Comparison of ENCODE assay signal across 23 cellular contexts in genomic region chr5:59164041-59164830, GRCh38.
DNase-seq lines count a peak whose midpoint lies in the region; ATAC-seq and TF ChIP-seq lines count a peak whose summit lies in the region.
"Had no signal": no experiment of that assay in that cellular context is flagged by ENCODE, and none has a peak within 500 bp of the region (broad histone marks: within the 10 kb centered on the region; RNA-seq: fewer than 3 reads in every experiment).

No MANE protein-coding gene starts in this region.

- no peak for ATAC-seq in activated CD4-positive, alpha-beta T cell treated with anti-CD3 and anti-CD28 coated beads for 36 hours
- ATAC-seq: activated CD8-positive, alpha-beta T cell treated with anti-CD3 and anti-CD28 coated beads, Interleukin-2, amount 10 ng/mL, durations not matched to agents 7 days and 5 days; heart left ventricle; HepG2; lower lobe of right lung; T-cell had no signal

- H3K9me3 Mint-ChIP-seq in chondrocyte (ENCODE audit: low read depth), result no peaks in the 10 kb centered on the region
- H3K9me3 Mint-ChIP-seq in activated CD4-positive, alpha-beta T cell treated with anti-CD3 and anti-CD28 coated beads for 36 hours (ENCODE audit: low read depth), result no peaks in the 10 kb centered on the region
- H3K9me3 Mint-ChIP-seq: brain, H9, immature natural killer cell, T-cell had no signal

- peak overlapping the region; percentile 21; the same call in 1 of the 2 replicates for H3K9ac ChIP-seq in GM23248
- H3K9ac ChIP-seq: BLaER1 had no signal

- H3K4me3 Mint-ChIP-seq in chondrocyte (ENCODE audit: unreplicated experiment), result no peak overlapping the region
- H3K4me3 Mint-ChIP-seq in activated CD4-positive, alpha-beta T cell treated with anti-CD3 and anti-CD28 coated beads for 36 hours, result no peak overlapping the region
- H3K4me3 Mint-ChIP-seq: activated CD8-positive, alpha-beta T cell treated with anti-CD3 and anti-CD28 coated beads, Interleukin-2, amount 10 ng/mL, durations not matched to agents 7 days and 5 days; activated naive CD8-positive, alpha-beta T cell; brain; H9; immature natural killer cell; T-cell had no signal

- peak overlapping the region; percentile 53 for H2AFZ ChIP-seq in GM23248

- H3K4me3 ChIP-seq in GM23248, result peak overlapping the region; percentile 8
- no peak overlapping the region for H3K4me3 ChIP-seq in foreskin fibroblast (ENCODE audit: low read depth in 1 of 2, low read length in 2 of 2)
- H3K4me3 ChIP-seq in WERI-Rb-1 (ENCODE audit: low read depth, low read length), result no peak overlapping the region
- no peak overlapping the region for H3K4me3 ChIP-seq in breast epithelium
- H3K4me3 ChIP-seq: BLaER1, heart left ventricle, lower lobe of right lung, right atrium auricular region had no signal

- H3K27me3 Mint-ChIP-seq in chondrocyte (ENCODE audit: low read depth), result no peaks in the 10 kb centered on the region
- H3K27me3 Mint-ChIP-seq in activated CD4-positive, alpha-beta T cell treated with anti-CD3 and anti-CD28 coated beads for 36 hours, result no peaks in the 10 kb centered on the region
- H3K27me3 Mint-ChIP-seq: activated naive CD8-positive, alpha-beta T cell; T-cell had no signal

- DNase-seq in AG08395 (ENCODE audit: low spot score) (peak; percentile 44), GM23248 (peak; percentile 61), chondrocyte (ENCODE audit: low spot score) (no peak), foreskin fibroblast (peak; percentile 50 to 80), SIG-M5 (lab: John Stamatoyannopoulos, UW) (no peak), WERI-Rb-1 (no peak), breast epithelium (ENCODE audit: low spot score in 2 of 2) (no peak)
- DNase-seq in activated CD4-positive, alpha-beta T cell treated with anti-CD3 and anti-CD28 coated beads for 36 hours, result no peak
- DNase-seq: activated CD8-positive, alpha-beta T cell treated with anti-CD3 and anti-CD28 coated beads, Interleukin-2, amount 10 ng/mL, durations not matched to agents 7 days and 5 days; activated T-cell treated with anti-CD3 and anti-CD28 coated beads, Interleukin-2, amount 50 U/mL, for 48 hours; H9; heart left ventricle; immature natural killer cell; lower lobe of right lung; NCI-H1105 treated with DMSO at 0.1 percent for 48 hours; NCI-H524 treated with DMSO at 0.1 percent for 48 hours; occipital lobe; T-cell had no signal

- WGBS in GM23248 (ENCODE audit: low coverage in 1 of 2, low lambda C conversion rate in 2 of 2, missing lambda C conversion rate in 2 of 2), 2 experiments, result 14 to 17% methylated on average over 7 of the region's 7 CpGs

- no peaks in the 10 kb centered on the region for H3K27me3 ChIP-seq in GM23248 (replicated peaks; ENCODE audit: insufficient read depth)
- no peaks in the 10 kb centered on the region for H3K27me3 ChIP-seq in WERI-Rb-1 (ENCODE audit: insufficient read depth, low read depth, severe bottlenecking)
- no peaks in the 10 kb centered on the region for H3K27me3 ChIP-seq in breast epithelium
- H3K27me3 ChIP-seq: BLaER1, heart left ventricle, right atrium auricular region had no signal

- H3K4me1 ChIP-seq in GM23248 (ENCODE audit: insufficient read depth), result peaks cover 14% of the 10 kb centered on the region
- H3K4me1 ChIP-seq in breast epithelium, result no peaks in the 10 kb centered on the region
- H3K4me1 ChIP-seq: BLaER1, lower lobe of right lung, right atrium auricular region had no signal

- CTCF ChIA-PET in activated CD4-positive, alpha-beta T cell treated with anti-CD3 and anti-CD28 coated beads for 36 hours (lab: Charles Lee), result interaction anchor here (0.6 to 4.5 kb wide), 5 partner anchors 10 to 560 kb away, joined by 3 to 29 read pairs (median 4); no protein-coding TSS in a partner anchor

- peaks cover 14% of the 10 kb centered on the region for H3F3A ChIP-seq in GM23248 (ENCODE audit: insufficient read depth)

- in situ Hi-C loops in GM23248 (cut with MboI), result no loop called here

- no peak for TF ChIP-seq POLR2A in breast epithelium (IDR thresholded peaks at IDR 0.05)

- no peaks in the 10 kb centered on the region for H3K79me2 ChIP-seq in GM23248 (ENCODE audit: insufficient read depth)

- H3K36me3 Mint-ChIP-seq in chondrocyte (ENCODE audit: low read depth), result no peaks in the 10 kb centered on the region
- H3K36me3 Mint-ChIP-seq in activated CD4-positive, alpha-beta T cell treated with anti-CD3 and anti-CD28 coated beads for 36 hours (ENCODE audit: low read depth), result no peaks in the 10 kb centered on the region
- H3K36me3 Mint-ChIP-seq: activated naive CD8-positive, alpha-beta T cell; brain; immature natural killer cell; T-cell had no signal

- peak overlapping the region; percentile 62 for H3K27ac Mint-ChIP-seq in chondrocyte (ENCODE audit: unreplicated experiment)
- no peak overlapping the region for H3K27ac Mint-ChIP-seq in activated CD4-positive, alpha-beta T cell treated with anti-CD3 and anti-CD28 coated beads for 36 hours
- H3K27ac Mint-ChIP-seq: activated CD8-positive, alpha-beta T cell treated with anti-CD3 and anti-CD28 coated beads, Interleukin-2, amount 10 ng/mL, durations not matched to agents 7 days and 5 days; activated naive CD8-positive, alpha-beta T cell; H9; immature natural killer cell; T-cell had no signal

- POLR2A ChIA-PET in activated CD4-positive, alpha-beta T cell treated with anti-CD3 and anti-CD28 coated beads for 36 hours (lab: Charles Lee), result interaction anchor here (0.7 kb wide), 1 partner anchor 278 kb away, joined by 3 read pairs; no protein-coding TSS in a partner anchor

- H4K20me1 ChIP-seq in GM23248 (ENCODE audit: insufficient read depth), result no peaks in the 10 kb centered on the region
- H4K20me1 ChIP-seq: BLaER1 had no signal

- TF ChIP-seq CTCF in chondrocyte (IDR thresholded peaks at IDR 0.05), result no peak
- TF ChIP-seq CTCF in foreskin fibroblast (IDR thresholded peaks at IDR 0.05; ENCODE audit: low read depth, low read length), result no peak
- TF ChIP-seq CTCF in WERI-Rb-1 (IDR thresholded peaks at IDR 0.05; ENCODE audit: low read depth, low read length), result no peak
- no peak for TF ChIP-seq CTCF in breast epithelium (IDR thresholded peaks at IDR 0.05)

- H3K27ac ChIP-seq in GM23248 (peak overlapping the region; percentile 58), WERI-Rb-1 (no peak overlapping the region), breast epithelium (no peak overlapping the region)
- H3K27ac ChIP-seq: BLaER1, heart left ventricle, lower lobe of right lung, right atrium auricular region had no signal

- no peaks in the 10 kb centered on the region for H3K9me3 ChIP-seq in GM23248 (ENCODE audit: low read depth)
- no peaks in the 10 kb centered on the region for H3K9me3 ChIP-seq in WERI-Rb-1 (ENCODE audit: severe bottlenecking)
- H3K9me3 ChIP-seq in breast epithelium, result no peaks in the 10 kb centered on the region
- H3K9me3 ChIP-seq: BLaER1, heart left ventricle, lower lobe of right lung, right atrium auricular region had no signal

- no peaks in the 10 kb centered on the region for H3K9me2 ChIP-seq in GM23248 (ENCODE audit: insufficient read depth)

- intact Hi-C loops in activated CD4-positive, alpha-beta T cell treated with anti-CD3 and anti-CD28 coated beads for 36 hours (cut with DNase I, micrococcal nuclease), result no loop called here
- intact Hi-C loops in breast epithelium (cut with DNase I; ENCODE audit: low total_unique reads), result no loop called here

- H3K4me2 ChIP-seq in GM23248 (ENCODE audit: unreplicated experiment), result peak overlapping the region; percentile 49
- H3K4me2 ChIP-seq: BLaER1 had no signal

- peaks cover 24% of the 10 kb centered on the region for H3K4me1 Mint-ChIP-seq in chondrocyte (ENCODE audit: low read depth)
- peaks cover 15% of the 10 kb centered on the region for H3K4me1 Mint-ChIP-seq in activated CD4-positive, alpha-beta T cell treated with anti-CD3 and anti-CD28 coated beads for 36 hours

- no peaks in the 10 kb centered on the region for H3K36me3 ChIP-seq in GM23248 (ENCODE audit: low read depth)
- H3K36me3 ChIP-seq in WERI-Rb-1, result no peaks in the 10 kb centered on the region
- no peaks in the 10 kb centered on the region for H3K36me3 ChIP-seq in breast epithelium
- H3K36me3 ChIP-seq: BLaER1, heart left ventricle, lower lobe of right lung, right atrium auricular region had no signal

Comparison
In these comparisons a context has a peak if more than half of its experiments do, and no peak if none do; other contexts are left out.
1. DNase-seq: peak in AG08395 (single experiment), GM23248 (single experiment) and foreskin fibroblast (2 of 2); none in chondrocyte (single experiment), SIG-M5 (single experiment), WERI-Rb-1 (single experiment), activated CD4-positive, alpha-beta T cell treated with anti-CD3 and anti-CD28 coated beads for 36 hours (single experiment) and breast epithelium (0 of 2).